ENCODE assay signal across 24 cellular contexts in genomic region chr12:10126401-10126800, GRCh38. TPM values are rescaled to one million over a fixed set of nuclear protein-coding genes. Genes with fewer than 3 reads are reported as not detected.
"Had no signal": no experiment of that assay in that cellular context is flagged by ENCODE, and none has a peak within 500 bp of the region (broad histone marks: within the 10 kb centered on the region; RNA-seq: fewer than 3 reads in every experiment).

No MANE protein-coding gene starts in this region.

- H3K4me1 ChIP-seq: gastroesophageal sphincter, prostate gland, sigmoid colon, testis, tibial artery had no signal

- H3K4me3 ChIP-seq: coronary artery, esophagus muscularis mucosa, gastroesophageal sphincter, hepatocyte, lung, prostate gland, sigmoid colon, testis, tibial artery had no signal

- H3K9me3 ChIP-seq: esophagus muscularis mucosa, gastroesophageal sphincter, heart left ventricle, prostate gland, sigmoid colon, testis, tibial artery had no signal

- H2AFZ ChIP-seq: hepatocyte had no signal

- DNase-seq: effector memory CD4-positive, alpha-beta T cell; foreskin keratinocyte; heart left ventricle; kidney; natural killer cell; right cardiac atrium; sigmoid colon; stimulated activated CD4-positive, alpha-beta T cell treated with anti-CD3 and anti-CD28 coated beads, Interleukin-2, amount 100 ng/mL, for 24 hours; stimulated activated CD4-positive, alpha-beta T cell treated with anti-CD3 and anti-CD28 coated beads, Interleukin-4, amount 100 ng/mL, for 24 hours; stimulated activated naive CD8-positive, alpha-beta T cell treated with anti-CD3 and anti-CD28 coated beads, Interleukin-15, Interleukin-2, amounts not matched to agents 100 U/mL and 50 U/mL, for 24 hours; substantia nigra; testis; tibial artery had no signal

- H3K4me2 ChIP-seq: hepatocyte had no signal

- ATAC-seq: foreskin keratinocyte; gastroesophageal sphincter; heart left ventricle; left lobe of liver; natural killer cell; right cardiac atrium; stimulated activated memory B cell treated with anti-CD40 and anti-IgM and Interleukin-4, amounts not matched to agents 10 μg/mL and 1 μg/mL and 100 μg/mL, for 72 hours; stimulated activated naive CD8-positive, alpha-beta T cell treated with anti-CD3 and anti-CD28 coated beads, Interleukin-15, Interleukin-2, amounts not matched to agents 100 U/mL and 50 U/mL, for 24 hours had no signal

- H3K27ac ChIP-seq: coronary artery, esophagus muscularis mucosa, foreskin keratinocyte, gastroesophageal sphincter, hepatocyte, prostate gland, sigmoid colon, testis, tibial artery had no signal

- H3K36me3 ChIP-seq: esophagus muscularis mucosa, gastroesophageal sphincter, heart left ventricle, prostate gland, sigmoid colon, tibial artery had no signal

- H3K27me3 ChIP-seq: esophagus muscularis mucosa, foreskin keratinocyte, gastroesophageal sphincter, heart left ventricle, hepatocyte, sigmoid colon, testis, tibial artery had no signal

RNA-seq across cellular contexts. Expression of gene CLEC7A, which starts 3.6 kb away (rescaled TPM):
- polyA plus RNA-seq: endothelial cell of umbilical vein, neural cell had no signal

RNA-seq across cellular contexts. Expression of gene CLEC1A, which starts 27.6 kb away (rescaled TPM):
- polyA plus RNA-seq: foreskin keratinocyte, neural cell had no signal

RNA-seq across cellular contexts. Expression of gene OLR1, which starts 45.5 kb away (rescaled TPM):
- polyA plus RNA-seq: endothelial cell of umbilical vein, foreskin keratinocyte, neural cell had no signal

RNA-seq across cellular contexts. Expression of gene TMEM52B, which starts 52.4 kb away (rescaled TPM):
- polyA plus RNA-seq: endothelial cell of umbilical vein, foreskin keratinocyte, liver, neural cell had no signal
